Comparison of ENCODE assay signal across 8 cellular contexts in the genomic region with DNA sequence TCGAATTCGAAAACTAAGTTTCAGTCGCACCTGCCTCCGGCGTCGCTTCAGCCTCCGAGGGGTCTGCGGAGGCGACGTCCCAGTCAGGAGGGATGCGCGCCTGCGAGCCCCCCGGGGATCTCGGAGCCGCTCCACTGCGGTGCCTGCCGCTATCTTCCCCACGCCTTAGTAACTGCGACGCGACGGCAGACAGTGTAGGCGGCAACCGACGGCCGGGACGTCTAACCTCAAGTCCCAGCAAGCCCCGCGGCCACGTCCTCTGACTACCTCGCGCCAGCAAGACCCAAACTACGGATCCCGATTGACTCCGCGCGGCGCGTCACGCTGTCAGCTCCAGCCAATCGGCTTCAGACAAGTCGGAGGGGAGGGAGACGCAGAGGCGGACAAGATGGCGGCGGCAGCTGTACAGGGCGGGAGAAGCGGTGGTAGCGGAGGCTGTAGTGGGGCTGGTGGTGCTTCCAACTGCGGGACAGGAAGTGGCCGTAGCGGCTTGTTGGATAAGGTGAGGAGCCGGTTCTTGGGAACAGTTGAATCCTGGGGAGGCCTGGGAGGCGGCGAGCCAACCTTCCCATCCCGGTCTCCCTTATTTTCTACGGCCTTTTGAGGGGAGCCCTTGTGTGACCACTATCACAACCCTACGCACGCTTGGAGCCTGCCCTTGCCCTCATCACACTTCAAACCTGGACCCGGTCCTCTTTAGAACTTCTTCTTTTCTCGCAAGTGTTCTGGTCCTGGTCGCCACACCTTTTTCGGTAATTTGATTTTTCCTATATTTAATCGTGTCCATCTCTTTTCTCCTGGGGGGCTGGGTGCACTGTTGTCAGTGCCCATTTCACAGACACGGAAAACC. TPM values are rescaled to one million over a fixed set of nuclear protein-coding genes. Genes with fewer than 3 reads are reported as not detected.
DNase-seq lines count a peak whose midpoint lies in the region; ATAC-seq and TF ChIP-seq lines count a peak whose summit lies in the region.

A gene (plus strand): TSS at position 369 of the 850 bp plus-strand sequence. CDS start 20 bp downstream, at position 389.
A gene with protein sequence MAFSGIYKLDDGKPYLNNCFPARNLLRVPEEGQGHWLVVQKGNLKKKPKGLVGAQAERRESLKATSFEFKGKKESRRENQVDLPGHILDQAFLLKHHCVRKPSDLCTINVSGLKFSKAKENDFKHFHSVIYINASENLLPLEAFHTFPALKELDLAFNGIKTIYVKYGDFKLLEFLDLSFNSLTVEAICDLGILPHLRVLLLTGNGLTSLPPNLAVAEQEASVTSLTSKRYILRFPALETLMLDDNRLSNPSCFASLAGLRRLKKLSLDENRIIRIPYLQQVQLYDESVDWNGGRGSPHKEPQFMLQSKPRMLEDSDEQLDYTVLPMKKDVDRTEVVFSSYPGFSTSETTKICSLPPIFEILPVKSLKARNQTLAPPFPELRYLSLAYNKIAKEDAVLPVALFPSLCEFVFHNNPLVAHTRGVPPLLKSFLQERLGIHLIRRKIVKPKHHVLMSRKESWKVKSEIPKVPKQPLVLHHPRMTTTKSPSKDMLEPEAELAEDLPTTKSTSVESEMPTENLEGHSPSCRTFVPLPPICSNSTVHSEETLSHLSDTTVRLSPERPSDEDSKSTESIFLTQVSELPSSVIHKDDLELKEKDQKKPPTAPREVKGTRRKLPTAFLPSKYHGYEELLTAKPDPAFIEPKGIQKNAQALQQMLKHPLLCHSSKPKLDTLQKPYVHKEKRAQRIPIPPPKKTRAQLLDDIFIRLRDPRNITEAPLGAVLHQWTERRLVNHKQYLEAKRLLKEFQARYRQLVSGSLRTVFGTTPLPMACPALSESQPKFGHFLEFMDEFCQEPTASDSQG (minus strand): TSS at position 194 of the 850 bp plus-strand sequence. CDS start 8,213 bp downstream, outside the sequence.

- intact Hi-C loops in natural killer cell (cut with micrococcal nuclease), result loop anchor here (1.0 kb wide), 1 partner anchor 39 kb away; a partner anchor contains a TSS

- peak; percentile 96 to 99 (median 97) for ATAC-seq in natural killer cell

- H3K4me1 Mint-ChIP-seq in natural killer cell, result peaks cover 52 to 55% of the 10 kb centered on the region in 2 donors

- POLR2A ChIA-PET in RWPE1 (lab: Yijun Ruan, JAX; ENCODE audit: low non-redundant PET), result interaction anchor here (0.6 to 1.2 kb wide), 2 partner anchors 16 to 40 kb away, joined by 4 to 7 read pairs; no protein-coding TSS in a partner anchor

- peak within 1 kb of the TSS; percentile 76 for H3K27ac ChIP-seq in RWPE1

- no peaks in the 10 kb centered on the region for H3K9me3 Mint-ChIP-seq in natural killer cell

- H3K27me3 Mint-ChIP-seq in natural killer cell (ENCODE audit: low read depth in 2 of 2), result no peaks in the 10 kb centered on the region

- H3K27ac Mint-ChIP-seq in natural killer cell, result peak within 1 kb of the TSS; percentile 97

- DNase-seq in Daoy (ENCODE audit: low read depth), result peak; percentile 99
- DNase-seq in GOT3 (lab: John Stamatoyannopoulos, UW), result peak; percentile 54
- peak; percentile 97 for DNase-seq in LNCaP clone FGC (ENCODE audit: low read depth)
- peak; percentile 95 for DNase-seq in RWPE1 (ENCODE audit: low spot score)
- DNase-seq in activated T-helper 9 cell treated with anti-CD3 and anti-CD28 coated beads, Interleukin-2, amount 50 U/mL, for 16 hours (ENCODE audit: low read depth), result peak; percentile 96
- peak; percentile 97 for DNase-seq in fibroblast of peridontal ligament (ENCODE audit: extremely low read depth)
- peak; percentile 96 for DNase-seq in natural killer cell
- peak; percentile 99 for DNase-seq in stimulated activated naive CD4-positive, alpha-beta T cell treated with Interleukin-2 at 50 U/mL for 16 hours (lab: John Stamatoyannopoulos, UW)

- peak within 1 kb of the TSS; percentile 92 for H3K4me3 ChIP-seq in LNCaP clone FGC (ENCODE audit: low read depth, low read length)

- H3K4me3 Mint-ChIP-seq in natural killer cell, result peak within 1 kb of the TSS; percentile 99

- H3K36me3 Mint-ChIP-seq in natural killer cell, result no peaks in the 10 kb centered on the region

- CTCF ChIA-PET in RWPE1 (lab: Yijun Ruan, JAX), result interaction anchor here (0.7 kb wide), 1 partner anchor 292 kb away, joined by 4 read pairs; no protein-coding TSS in a partner anchor

- TF ChIP-seq CTCF in LNCaP clone FGC (IDR thresholded peaks at IDR 0.05; ENCODE audit: control insufficient read depth, extremely low read depth, insufficient read depth), result no peak
- TF ChIP-seq CTCF in RWPE1 (conservative IDR thresholded peaks at IDR 0.05; ENCODE audit: low read depth), result no peak
- no peak for TF ChIP-seq CTCF in natural killer cell (IDR thresholded peaks at IDR 0.05)

RNA-seq across cellular contexts. Expression of the first gene that starts in this region (rescaled TPM):
- total RNA-seq in Daoy (2014; rRNA removed; shearing (Covaris generic)), result 21.1 and 46.8 TPM in 2 replicates
- 100 to 1,000 TPM in 2 of 3 donors, 10 to 100 TPM in 1; 76.9 to 117 (median 106) TPM for total RNA-seq in natural killer cell

RNA-seq across cellular contexts. Expression of the second gene that starts in this region (rescaled TPM):
- total RNA-seq in Daoy (2014; rRNA removed; shearing (Covaris generic)), result 5.6 and 9.7 TPM in 2 replicates
- 10 to 100 TPM; 12.7 to 14.3 (median 14.3) TPM for total RNA-seq in natural killer cell

Comparison
In these comparisons a context has a peak if more than half of its experiments do, and no peak if none do; other contexts are left out.
1. Peak in every context shown above with its lines: DNase-seq, ATAC-seq, H3K4me3 ChIP-seq and H3K27ac ChIP-seq.